8 cellular contexts compared by ENCODE assay signal in genomic region chr7:106057962-106058901, GRCh38. TPM values are rescaled to one million over a fixed set of nuclear protein-coding genes. Genes with fewer than 3 reads are reported as not detected.
DNase-seq lines count a peak whose midpoint lies in the region; ATAC-seq lines count a peak whose summit lies in the region.

No MANE protein-coding gene starts in this region.

- H3K4me1 ChIP-seq in SJCRH30 = no peaks in the 10 kb centered on the region; the same call in 1 of the 2 replicates

- H3K4me3 ChIP-seq in SJCRH30 = no peak overlapping the region

- DNase-seq in NCI-H1105 treated with DMSO at 0.1 percent for 48 hours (lab: John Stamatoyannopoulos, UW) (peak; percentile 61), nucleus accumbens (lab: John Stamatoyannopoulos, UW) (peak in 55 of 56 donors; percentile 32 to 95 (median 86)), cortex of kidney (lab: John Stamatoyannopoulos, UW) (no peak), OCI-M2 (lab: John Stamatoyannopoulos, UW; ENCODE audit: unreplicated experiment) (no peak), SJCRH30 (no peak)
- no peak for DNase-seq in central memory CD8-positive, alpha-beta T cell (ENCODE audit: low spot score in 2 of 2)

- H3K9me3 Mint-ChIP-seq in central memory CD8-positive, alpha-beta T cell = no peaks in the 10 kb centered on the region

- H3K36me3 Mint-ChIP-seq in central memory CD8-positive, alpha-beta T cell (ENCODE audit: insufficient read depth) = peaks cover 2% of the 10 kb centered on the region

- ATAC-seq in GM18517 (IDR thresholded peaks at IDR 0.05; ENCODE audit: unreplicated experiment) = peak; percentile 57
- peak; percentile 63 for ATAC-seq in GM21825 (IDR thresholded peaks at IDR 0.05; ENCODE audit: unreplicated experiment)
- peak; percentile 37 for ATAC-seq in central memory CD8-positive, alpha-beta T cell (replicated peaks; ENCODE audit: extremely low read depth, poor library complexity, severe bottlenecking)

- H3K36me3 ChIP-seq in SJCRH30 = no peaks in the 10 kb centered on the region

- H3K27ac Mint-ChIP-seq in central memory CD8-positive, alpha-beta T cell (ENCODE audit: low read depth) = peak overlapping the region; percentile 1

- no peaks in the 10 kb centered on the region; the same call in 1 of the 2 replicates for H3K27me3 ChIP-seq in SJCRH30

- H3K4me3 Mint-ChIP-seq in central memory CD8-positive, alpha-beta T cell = no peak overlapping the region

- H3K9me3 ChIP-seq in SJCRH30 (replicated peaks) = no peaks in the 10 kb centered on the region

- peaks cover 12% of the 10 kb centered on the region for H3K4me1 Mint-ChIP-seq in central memory CD8-positive, alpha-beta T cell

- no peaks in the 10 kb centered on the region for H3K27me3 Mint-ChIP-seq in central memory CD8-positive, alpha-beta T cell

- no peak overlapping the region for H3K27ac ChIP-seq in SJCRH30

RNA-seq across cellular contexts. Expression of gene SYPL1, which starts 53.9 kb away (rescaled TPM):
- 42.8 and 47.5 TPM in 2 replicates for total RNA-seq in SJCRH30 (2014; rRNA removed; shearing (Covaris generic))

Comparison
In these comparisons a context has a peak if more than half of its experiments do, and no peak if none do; other contexts are left out.
1. DNase-seq: peak in NCI-H1105 treated with DMSO at 0.1 percent for 48 hours (single experiment) and nucleus accumbens (55 of 56); none in central memory CD8-positive, alpha-beta T cell (0 of 2), cortex of kidney (single experiment), OCI-M2 (single experiment) and SJCRH30 (0 of 2).
2. Peak in every context shown above with its lines, with median percentiles within 50 percentile points of each other: ATAC-seq.